8 cellular contexts compared by ENCODE assay signal in genomic region chr11:69841859-69842698, GRCh38. TPM values are rescaled to one million over a fixed set of nuclear protein-coding genes. Genes with fewer than 3 reads are reported as not detected.
A peak's percentile ranks its signal among the peaks of the same experiment; 100 is the strongest.
DNase-seq lines count a peak whose midpoint lies in the region; ATAC-seq and TF ChIP-seq lines count a peak whose summit lies in the region.

No MANE protein-coding gene starts in this region.

- no peaks in the 10 kb centered on the region for H3K9me2 ChIP-seq in OCI-LY7 (ENCODE audit: insufficient read depth, low read length)

- H3K36me3 ChIP-seq in cardiac muscle cell (no peaks in the 10 kb centered on the region), OCI-LY7 (ENCODE audit: insufficient read depth, low read length) (no peaks in the 10 kb centered on the region)

- H2AFZ ChIP-seq in OCI-LY7 (ENCODE audit: low read length) = no peak overlapping the region

- no peak overlapping the region for H3K4me2 ChIP-seq in OCI-LY7 (ENCODE audit: low read length)

- BruUV-seq in OCI-LY7 (replicated peaks; lab: Mats Ljungman, UMichigan) = no TSS peak

- H3K27me3 ChIP-seq in cardiac muscle cell = no peaks in the 10 kb centered on the region

- CTCF ChIA-PET in OCI-LY7 (lab: Charles Lee; ENCODE audit: unreplicated experiment) = no interaction called here

- DNase-seq in cardiac muscle cell (ENCODE audit: low read depth in 1 of 2, low spot score in 1 of 2) = peak in 1 of 2 donors; percentile 17
- no peak for DNase-seq in Right ventricle myocardium inferior (ENCODE audit: missing footprints)
- peak; percentile 14 for DNase-seq in OCI-LY7 (ENCODE audit: low spot score)
- DNase-seq in erythroblast (lab: John Stamatoyannopoulos, UW) = peak; percentile 17 to 39
- peak; percentile 12 to 13 for DNase-seq in stimulated activated CD4-positive, alpha-beta T cell treated with anti-CD3 and anti-CD28 coated beads, Interleukin-4, amount 100 ng/mL, for 48 hours (ENCODE audit: low read depth in 2 of 2)
- no peak for DNase-seq in activated T-cell treated with anti-CD3 and anti-CD28 coated beads, Interleukin-2, amount 50 U/mL, for 1 hour

- no peak overlapping the region for H3K27ac ChIP-seq in cardiac muscle cell
- no peak overlapping the region for H3K27ac ChIP-seq in OCI-LY7 (ENCODE audit: low read depth, low read length, poor library complexity, severe bottlenecking)

- POLR2A ChIA-PET in OCI-LY7 (lab: Charles Lee) = interaction anchor here (1.1 kb wide), 1 partner anchor 11 kb away, joined by 3 read pairs; no protein-coding TSS in a partner anchor

- H3K4me1 ChIP-seq in cardiac muscle cell (ENCODE audit: low read depth) = no peaks in the 10 kb centered on the region
- H3K4me1 ChIP-seq in OCI-LY7 (ENCODE audit: insufficient read depth, low read length, poor library complexity, severe bottlenecking) = no peaks in the 10 kb centered on the region

- H4K20me1 ChIP-seq in OCI-LY7 (ENCODE audit: insufficient read depth, low read length) = no peaks in the 10 kb centered on the region

- H3K79me2 ChIP-seq in OCI-LY7 (ENCODE audit: insufficient read depth, low read depth, low read length) = no peaks in the 10 kb centered on the region

- intact Hi-C loops in Right ventricle myocardium inferior (cut with DNase I) = no loop called here
- intact Hi-C loops in OCI-LY7 (cut with micrococcal nuclease; ENCODE audit: unreplicated experiment) = loop anchor here (2.0 kb wide), 1 partner anchor 155 kb away; no protein-coding TSS in a partner anchor

- TF ChIP-seq CTCF in cardiac muscle cell (IDR thresholded peaks at IDR 0.05; ENCODE audit: low read depth, low read length) (peak; percentile 41), OCI-LY7 (conservative IDR thresholded peaks at IDR 0.05; ENCODE audit: low read length) (peak; percentile 75)

- ATAC-seq in Right ventricle myocardium inferior = no peak
- no peak for ATAC-seq in HG02642 (IDR thresholded peaks at IDR 0.05; ENCODE audit: poor library complexity, unreplicated experiment)
- ATAC-seq in GM21825 (IDR thresholded peaks at IDR 0.05; ENCODE audit: unreplicated experiment) = no peak

- H3K9me3 ChIP-seq in cardiac muscle cell (ENCODE audit: low read depth) = no peaks in the 10 kb centered on the region
- no peaks in the 10 kb centered on the region; the same call in 1 of the 2 replicates for H3K9me3 ChIP-seq in OCI-LY7 (ENCODE audit: low read length)

- no peak for TF ChIP-seq POLR2A in erythroblast (IDR thresholded peaks at IDR 0.05; ENCODE audit: low read length)

- H3K4me3 ChIP-seq in cardiac muscle cell (no peak overlapping the region), OCI-LY7 (ENCODE audit: low read depth, low read length, poor library complexity, severe bottlenecking) (no peak overlapping the region)

RNA-seq across cellular contexts. Expression of gene FGF3, which starts 22.9 kb away (rescaled TPM):
- total RNA-seq in cardiac muscle cell = 0.77 TPM in 1 of 2 replicates, not detected in the other
- polyA plus RNA-seq in cardiac muscle cell = not detected in 2 replicates
- total RNA-seq in Right ventricle myocardium inferior = not detected
- total RNA-seq in OCI-LY7 (2014; rRNA removed; shearing (Covaris generic)) = not detected in 2 replicates
- total RNA-seq in OCI-LY7 (2022) = not detected in 2 replicates

Comparison
In these comparisons a context has a peak if more than half of its experiments do, and no peak if none do; other contexts are left out.
1. DNase-seq: peak in OCI-LY7 (single experiment), erythroblast (2 of 2) and stimulated activated CD4-positive, alpha-beta T cell treated with anti-CD3 and anti-CD28 coated beads, Interleukin-4, amount 100 ng/mL, for 48 hours (2 of 2); none in Right ventricle myocardium inferior (single experiment) and activated T-cell treated with anti-CD3 and anti-CD28 coated beads, Interleukin-2, amount 50 U/mL, for 1 hour (single experiment).